1 cellular context compared by ENCODE assay signal in the genomic region with DNA sequence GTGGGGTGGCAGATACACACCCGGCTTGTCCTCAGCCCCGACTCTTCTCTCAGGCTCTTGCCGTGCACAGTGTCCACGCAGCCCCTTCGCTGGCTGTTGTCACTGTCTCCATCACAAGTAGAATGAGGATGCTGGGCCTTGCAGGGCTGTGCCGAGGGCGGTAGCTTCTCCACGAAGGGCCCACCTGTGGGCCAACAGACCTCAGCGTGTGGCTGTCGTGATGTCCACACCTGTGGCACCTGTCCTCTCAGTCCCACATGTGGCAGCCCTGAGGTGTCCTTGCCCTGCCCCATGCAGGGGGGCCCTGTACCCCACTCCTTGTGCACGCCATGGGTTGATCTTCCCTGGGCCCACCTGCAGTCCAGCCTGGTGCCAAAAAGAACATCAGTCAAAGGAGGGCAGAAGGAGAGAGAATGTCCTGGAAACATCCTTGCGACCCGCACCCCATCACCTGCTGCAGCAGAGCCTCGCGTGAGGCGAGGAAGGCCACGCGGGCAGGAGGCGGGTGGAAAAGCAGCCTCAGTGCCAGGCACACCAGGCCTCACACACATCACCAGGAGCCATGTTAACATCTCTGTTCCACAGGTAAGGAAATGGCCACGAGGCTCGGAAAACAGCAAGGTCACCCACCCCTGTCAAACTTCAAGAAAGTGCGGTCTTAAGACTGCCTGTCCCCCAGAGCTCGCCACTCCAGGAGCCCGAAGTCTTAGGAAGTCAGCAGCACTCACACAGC.
A peak's percentile ranks its signal among the peaks of the same experiment; 100 is the strongest.
TF ChIP-seq lines count a peak whose summit lies in the region.

No MANE protein-coding gene starts in this region.

TF ChIP-seq in HepG2, 621 proteins besides CTCF, POLR2A, EP300 and RAD21 (continues in another document):
- TF ChIP-seq, protein P1, sequence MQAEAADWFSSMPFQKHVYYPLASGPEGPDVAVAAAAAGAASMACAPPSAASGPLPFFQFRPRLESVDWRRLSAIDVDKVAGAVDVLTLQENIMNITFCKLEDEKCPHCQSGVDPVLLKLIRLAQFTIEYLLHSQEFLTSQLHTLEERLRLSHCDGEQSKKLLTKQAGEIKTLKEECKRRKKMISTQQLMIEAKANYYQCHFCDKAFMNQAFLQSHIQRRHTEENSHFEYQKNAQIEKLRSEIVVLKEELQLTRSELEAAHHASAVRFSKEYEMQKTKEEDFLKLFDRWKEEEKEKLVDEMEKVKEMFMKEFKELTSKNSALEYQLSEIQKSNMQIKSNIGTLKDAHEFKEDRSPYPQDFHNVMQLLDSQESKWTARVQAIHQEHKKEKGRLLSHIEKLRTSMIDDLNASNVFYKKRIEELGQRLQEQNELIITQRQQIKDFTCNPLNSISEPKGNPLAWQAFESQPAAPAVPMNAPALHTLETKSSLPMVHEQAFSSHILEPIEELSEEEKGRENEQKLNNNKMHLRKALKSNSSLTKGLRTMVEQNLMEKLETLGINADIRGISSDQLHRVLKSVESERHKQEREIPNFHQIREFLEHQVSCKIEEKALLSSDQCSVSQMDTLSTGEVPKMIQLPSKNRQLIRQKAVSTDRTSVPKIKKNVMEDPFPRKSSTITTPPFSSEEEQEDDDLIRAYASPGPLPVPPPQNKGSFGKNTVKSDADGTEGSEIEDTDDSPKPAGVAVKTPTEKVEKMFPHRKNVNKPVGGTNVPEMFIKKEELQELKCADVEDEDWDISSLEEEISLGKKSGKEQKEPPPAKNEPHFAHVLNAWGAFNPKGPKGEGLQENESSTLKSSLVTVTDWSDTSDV (CRISPR knock-in tag; IDR thresholded peaks at IDR 0.05), result 0 out of 2 replicates have a peak, but pooled peaks have one; percentile 31
- TF ChIP-seq HNRNPLL (IDR thresholded peaks at IDR 0.05; ENCODE audit: low read depth, low read length, poor library complexity, severe bottlenecking), result no peak
- TF ChIP-seq JUNB (CRISPR knock-in tag; IDR thresholded peaks at IDR 0.05; ENCODE audit: borderline replicate concordance), result no peak
- TF ChIP-seq, protein P2, sequence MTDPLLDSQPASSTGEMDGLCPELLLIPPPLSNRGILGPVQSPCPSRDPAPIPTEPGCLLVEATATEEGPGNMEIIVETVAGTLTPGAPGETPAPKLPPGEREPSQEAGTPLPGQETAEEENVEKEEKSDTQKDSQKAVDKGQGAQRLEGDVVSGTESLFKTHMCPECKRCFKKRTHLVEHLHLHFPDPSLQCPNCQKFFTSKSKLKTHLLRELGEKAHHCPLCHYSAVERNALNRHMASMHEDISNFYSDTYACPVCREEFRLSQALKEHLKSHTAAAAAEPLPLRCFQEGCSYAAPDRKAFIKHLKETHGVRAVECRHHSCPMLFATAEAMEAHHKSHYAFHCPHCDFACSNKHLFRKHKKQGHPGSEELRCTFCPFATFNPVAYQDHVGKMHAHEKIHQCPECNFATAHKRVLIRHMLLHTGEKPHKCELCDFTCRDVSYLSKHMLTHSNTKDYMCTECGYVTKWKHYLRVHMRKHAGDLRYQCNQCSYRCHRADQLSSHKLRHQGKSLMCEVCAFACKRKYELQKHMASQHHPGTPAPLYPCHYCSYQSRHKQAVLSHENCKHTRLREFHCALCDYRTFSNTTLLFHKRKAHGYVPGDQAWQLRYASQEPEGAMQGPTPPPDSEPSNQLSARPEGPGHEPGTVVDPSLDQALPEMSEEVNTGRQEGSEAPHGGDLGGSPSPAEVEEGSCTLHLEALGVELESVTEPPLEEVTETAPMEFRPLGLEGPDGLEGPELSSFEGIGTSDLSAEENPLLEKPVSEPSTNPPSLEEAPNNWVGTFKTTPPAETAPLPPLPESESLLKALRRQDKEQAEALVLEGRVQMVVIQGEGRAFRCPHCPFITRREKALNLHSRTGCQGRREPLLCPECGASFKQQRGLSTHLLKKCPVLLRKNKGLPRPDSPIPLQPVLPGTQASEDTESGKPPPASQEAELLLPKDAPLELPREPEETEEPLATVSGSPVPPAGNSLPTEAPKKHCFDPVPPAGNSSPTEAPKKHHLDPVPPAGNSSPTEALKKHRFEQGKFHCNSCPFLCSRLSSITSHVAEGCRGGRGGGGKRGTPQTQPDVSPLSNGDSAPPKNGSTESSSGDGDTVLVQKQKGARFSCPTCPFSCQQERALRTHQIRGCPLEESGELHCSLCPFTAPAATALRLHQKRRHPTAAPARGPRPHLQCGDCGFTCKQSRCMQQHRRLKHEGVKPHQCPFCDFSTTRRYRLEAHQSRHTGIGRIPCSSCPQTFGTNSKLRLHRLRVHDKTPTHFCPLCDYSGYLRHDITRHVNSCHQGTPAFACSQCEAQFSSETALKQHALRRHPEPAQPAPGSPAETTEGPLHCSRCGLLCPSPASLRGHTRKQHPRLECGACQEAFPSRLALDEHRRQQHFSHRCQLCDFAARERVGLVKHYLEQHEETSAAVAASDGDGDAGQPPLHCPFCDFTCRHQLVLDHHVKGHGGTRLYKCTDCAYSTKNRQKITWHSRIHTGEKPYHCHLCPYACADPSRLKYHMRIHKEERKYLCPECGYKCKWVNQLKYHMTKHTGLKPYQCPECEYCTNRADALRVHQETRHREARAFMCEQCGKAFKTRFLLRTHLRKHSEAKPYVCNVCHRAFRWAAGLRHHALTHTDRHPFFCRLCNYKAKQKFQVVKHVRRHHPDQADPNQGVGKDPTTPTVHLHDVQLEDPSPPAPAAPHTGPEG (CRISPR knock-in tag; IDR thresholded peaks at IDR 0.05), result no peak
- 0 out of 2 replicates have a peak, but pooled peaks have one; percentile 29 for TF ChIP-seq HNRNPL (IDR thresholded peaks at IDR 0.05; ENCODE audit: low read depth, low read length)
- TF ChIP-seq PAWR (CRISPR knock-in tag; IDR thresholded peaks at IDR 0.05; ENCODE audit: borderline replicate concordance), result no peak
- no peak for TF ChIP-seq PITX1 (CRISPR knock-in tag; IDR thresholded peaks at IDR 0.05)
- no peak for TF ChIP-seq JUND (CRISPR knock-in tag; IDR thresholded peaks at IDR 0.05)
- TF ChIP-seq ZMAT3 (CRISPR knock-in tag; conservative IDR thresholded peaks at IDR 0.05), result no peak
- no peak for TF ChIP-seq MBD4 (IDR thresholded peaks at IDR 0.05; ENCODE audit: borderline replicate concordance, low read length)
- peak; percentile 69; the same call in 1 of the 2 replicates for TF ChIP-seq DNMT1 (CRISPR knock-in tag; IDR thresholded peaks at IDR 0.05)
- TF ChIP-seq FOXM1 (CRISPR knock-in tag; IDR thresholded peaks at IDR 0.05), result no peak
- TF ChIP-seq ZNF83 (CRISPR knock-in tag; IDR thresholded peaks at IDR 0.05; ENCODE audit: borderline replicate concordance), result no peak
- TF ChIP-seq, protein P3, sequence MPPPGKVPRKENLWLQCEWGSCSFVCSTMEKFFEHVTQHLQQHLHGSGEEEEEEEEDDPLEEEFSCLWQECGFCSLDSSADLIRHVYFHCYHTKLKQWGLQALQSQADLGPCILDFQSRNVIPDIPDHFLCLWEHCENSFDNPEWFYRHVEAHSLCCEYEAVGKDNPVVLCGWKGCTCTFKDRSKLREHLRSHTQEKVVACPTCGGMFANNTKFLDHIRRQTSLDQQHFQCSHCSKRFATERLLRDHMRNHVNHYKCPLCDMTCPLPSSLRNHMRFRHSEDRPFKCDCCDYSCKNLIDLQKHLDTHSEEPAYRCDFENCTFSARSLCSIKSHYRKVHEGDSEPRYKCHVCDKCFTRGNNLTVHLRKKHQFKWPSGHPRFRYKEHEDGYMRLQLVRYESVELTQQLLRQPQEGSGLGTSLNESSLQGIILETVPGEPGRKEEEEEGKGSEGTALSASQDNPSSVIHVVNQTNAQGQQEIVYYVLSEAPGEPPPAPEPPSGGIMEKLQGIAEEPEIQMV (CRISPR knock-in tag; IDR thresholded peaks at IDR 0.05; ENCODE audit: low read depth), result no peak
- no peak for TF ChIP-seq SIX1 (CRISPR knock-in tag; IDR thresholded peaks at IDR 0.05; ENCODE audit: borderline replicate concordance)
- no peak for TF ChIP-seq ZNF530 (CRISPR knock-in tag; IDR thresholded peaks at IDR 0.05; ENCODE audit: low read depth)
- no peak for TF ChIP-seq MED1 (CRISPR knock-in tag; IDR thresholded peaks at IDR 0.05)
- TF ChIP-seq RARG (CRISPR knock-in tag; IDR thresholded peaks at IDR 0.05; ENCODE audit: low read depth), result no peak
- no peak for TF ChIP-seq SNAPC2 (CRISPR knock-in tag; IDR thresholded peaks at IDR 0.05)
- TF ChIP-seq, protein P4, sequence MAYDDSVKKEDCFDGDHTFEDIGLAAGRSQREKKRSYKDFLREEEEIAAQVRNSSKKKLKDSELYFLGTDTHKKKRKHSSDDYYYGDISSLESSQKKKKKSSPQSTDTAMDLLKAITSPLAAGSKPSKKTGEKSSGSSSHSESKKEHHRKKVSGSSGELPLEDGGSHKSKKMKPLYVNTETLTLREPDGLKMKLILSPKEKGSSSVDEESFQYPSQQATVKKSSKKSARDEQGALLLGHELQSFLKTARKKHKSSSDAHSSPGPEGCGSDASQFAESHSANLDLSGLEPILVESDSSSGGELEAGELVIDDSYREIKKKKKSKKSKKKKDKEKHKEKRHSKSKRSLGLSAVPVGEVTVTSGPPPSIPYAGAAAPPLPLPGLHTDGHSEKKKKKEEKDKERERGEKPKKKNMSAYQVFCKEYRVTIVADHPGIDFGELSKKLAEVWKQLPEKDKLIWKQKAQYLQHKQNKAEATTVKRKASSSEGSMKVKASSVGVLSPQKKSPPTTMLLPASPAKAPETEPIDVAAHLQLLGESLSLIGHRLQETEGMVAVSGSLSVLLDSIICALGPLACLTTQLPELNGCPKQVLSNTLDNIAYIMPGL (CRISPR knock-in tag; IDR thresholded peaks at IDR 0.05; ENCODE audit: borderline replicate concordance in 1 of 2, low read depth in 1 of 2), result no peak
- TF ChIP-seq, protein P5, sequence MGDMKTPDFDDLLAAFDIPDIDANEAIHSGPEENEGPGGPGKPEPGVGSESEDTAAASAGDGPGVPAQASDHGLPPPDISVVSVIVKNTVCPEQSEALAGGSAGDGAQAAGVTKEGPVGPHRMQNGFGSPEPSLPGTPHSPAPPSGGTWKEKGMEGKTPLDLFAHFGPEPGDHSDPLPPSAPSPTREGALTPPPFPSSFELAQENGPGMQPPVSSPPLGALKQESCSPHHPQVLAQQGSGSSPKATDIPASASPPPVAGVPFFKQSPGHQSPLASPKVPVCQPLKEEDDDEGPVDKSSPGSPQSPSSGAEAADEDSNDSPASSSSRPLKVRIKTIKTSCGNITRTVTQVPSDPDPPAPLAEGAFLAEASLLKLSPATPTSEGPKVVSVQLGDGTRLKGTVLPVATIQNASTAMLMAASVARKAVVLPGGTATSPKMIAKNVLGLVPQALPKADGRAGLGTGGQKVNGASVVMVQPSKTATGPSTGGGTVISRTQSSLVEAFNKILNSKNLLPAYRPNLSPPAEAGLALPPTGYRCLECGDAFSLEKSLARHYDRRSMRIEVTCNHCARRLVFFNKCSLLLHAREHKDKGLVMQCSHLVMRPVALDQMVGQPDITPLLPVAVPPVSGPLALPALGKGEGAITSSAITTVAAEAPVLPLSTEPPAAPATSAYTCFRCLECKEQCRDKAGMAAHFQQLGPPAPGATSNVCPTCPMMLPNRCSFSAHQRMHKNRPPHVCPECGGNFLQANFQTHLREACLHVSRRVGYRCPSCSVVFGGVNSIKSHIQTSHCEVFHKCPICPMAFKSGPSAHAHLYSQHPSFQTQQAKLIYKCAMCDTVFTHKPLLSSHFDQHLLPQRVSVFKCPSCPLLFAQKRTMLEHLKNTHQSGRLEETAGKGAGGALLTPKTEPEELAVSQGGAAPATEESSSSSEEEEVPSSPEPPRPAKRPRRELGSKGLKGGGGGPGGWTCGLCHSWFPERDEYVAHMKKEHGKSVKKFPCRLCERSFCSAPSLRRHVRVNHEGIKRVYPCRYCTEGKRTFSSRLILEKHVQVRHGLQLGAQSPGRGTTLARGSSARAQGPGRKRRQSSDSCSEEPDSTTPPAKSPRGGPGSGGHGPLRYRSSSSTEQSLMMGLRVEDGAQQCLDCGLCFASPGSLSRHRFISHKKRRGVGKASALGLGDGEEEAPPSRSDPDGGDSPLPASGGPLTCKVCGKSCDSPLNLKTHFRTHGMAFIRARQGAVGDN (CRISPR knock-in tag; IDR thresholded peaks at IDR 0.05), result peak; percentile 21; the same call in 1 of the 2 replicates
- TF ChIP-seq CHD4 (IDR thresholded peaks at IDR 0.05; ENCODE audit: borderline replicate concordance, low read length), result no peak
- no peak for TF ChIP-seq ASH2L (IDR thresholded peaks at IDR 0.05; ENCODE audit: insufficient read length, low read depth, low read length)
- no peak for TF ChIP-seq ZFP1 (CRISPR knock-in tag; IDR thresholded peaks at IDR 0.05)
- TF ChIP-seq, protein P6, sequence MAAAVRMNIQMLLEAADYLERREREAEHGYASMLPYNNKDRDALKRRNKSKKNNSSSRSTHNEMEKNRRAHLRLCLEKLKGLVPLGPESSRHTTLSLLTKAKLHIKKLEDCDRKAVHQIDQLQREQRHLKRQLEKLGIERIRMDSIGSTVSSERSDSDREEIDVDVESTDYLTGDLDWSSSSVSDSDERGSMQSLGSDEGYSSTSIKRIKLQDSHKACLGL (CRISPR knock-in tag; IDR thresholded peaks at IDR 0.05), result no peak
- TF ChIP-seq ZNF224 (CRISPR knock-in tag; IDR thresholded peaks at IDR 0.05), result no peak
- 0 out of 2 replicates have a peak, but pooled peaks have one; percentile 47 for TF ChIP-seq ZBTB38 (CRISPR knock-in tag; IDR thresholded peaks at IDR 0.05)
- TF ChIP-seq, protein P7, sequence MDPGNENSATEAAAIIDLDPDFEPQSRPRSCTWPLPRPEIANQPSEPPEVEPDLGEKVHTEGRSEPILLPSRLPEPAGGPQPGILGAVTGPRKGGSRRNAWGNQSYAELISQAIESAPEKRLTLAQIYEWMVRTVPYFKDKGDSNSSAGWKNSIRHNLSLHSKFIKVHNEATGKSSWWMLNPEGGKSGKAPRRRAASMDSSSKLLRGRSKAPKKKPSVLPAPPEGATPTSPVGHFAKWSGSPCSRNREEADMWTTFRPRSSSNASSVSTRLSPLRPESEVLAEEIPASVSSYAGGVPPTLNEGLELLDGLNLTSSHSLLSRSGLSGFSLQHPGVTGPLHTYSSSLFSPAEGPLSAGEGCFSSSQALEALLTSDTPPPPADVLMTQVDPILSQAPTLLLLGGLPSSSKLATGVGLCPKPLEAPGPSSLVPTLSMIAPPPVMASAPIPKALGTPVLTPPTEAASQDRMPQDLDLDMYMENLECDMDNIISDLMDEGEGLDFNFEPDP (CRISPR knock-in tag; conservative IDR thresholded peaks at IDR 0.05), result no peak
- no peak for TF ChIP-seq SRSF4 (IDR thresholded peaks at IDR 0.05; ENCODE audit: low read depth, low read length, poor library complexity, severe bottlenecking)
- no peak for TF ChIP-seq HNRNPK (IDR thresholded peaks at IDR 0.05; ENCODE audit: low read depth, low read length, poor library complexity, severe bottlenecking)
- TF ChIP-seq, protein P8, sequence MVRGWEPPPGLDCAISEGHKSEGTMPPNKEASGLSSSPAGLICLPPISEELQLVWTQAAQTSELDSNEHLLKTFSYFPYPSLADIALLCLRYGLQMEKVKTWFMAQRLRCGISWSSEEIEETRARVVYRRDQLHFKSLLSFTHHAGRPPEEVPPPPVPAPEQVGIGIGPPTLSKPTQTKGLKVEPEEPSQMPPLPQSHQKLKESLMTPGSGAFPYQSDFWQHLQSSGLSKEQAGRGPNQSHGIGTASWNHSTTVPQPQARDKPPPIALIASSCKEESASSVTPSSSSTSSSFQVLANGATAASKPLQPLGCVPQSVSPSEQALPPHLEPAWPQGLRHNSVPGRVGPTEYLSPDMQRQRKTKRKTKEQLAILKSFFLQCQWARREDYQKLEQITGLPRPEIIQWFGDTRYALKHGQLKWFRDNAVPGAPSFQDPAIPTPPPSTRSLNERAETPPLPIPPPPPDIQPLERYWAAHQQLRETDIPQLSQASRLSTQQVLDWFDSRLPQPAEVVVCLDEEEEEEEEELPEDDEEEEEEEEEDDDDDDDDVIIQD (CRISPR knock-in tag; IDR thresholded peaks at IDR 0.05; ENCODE audit: low read depth), result no peak
